ENCODE assay signal across 8 cellular contexts in the genomic region with DNA sequence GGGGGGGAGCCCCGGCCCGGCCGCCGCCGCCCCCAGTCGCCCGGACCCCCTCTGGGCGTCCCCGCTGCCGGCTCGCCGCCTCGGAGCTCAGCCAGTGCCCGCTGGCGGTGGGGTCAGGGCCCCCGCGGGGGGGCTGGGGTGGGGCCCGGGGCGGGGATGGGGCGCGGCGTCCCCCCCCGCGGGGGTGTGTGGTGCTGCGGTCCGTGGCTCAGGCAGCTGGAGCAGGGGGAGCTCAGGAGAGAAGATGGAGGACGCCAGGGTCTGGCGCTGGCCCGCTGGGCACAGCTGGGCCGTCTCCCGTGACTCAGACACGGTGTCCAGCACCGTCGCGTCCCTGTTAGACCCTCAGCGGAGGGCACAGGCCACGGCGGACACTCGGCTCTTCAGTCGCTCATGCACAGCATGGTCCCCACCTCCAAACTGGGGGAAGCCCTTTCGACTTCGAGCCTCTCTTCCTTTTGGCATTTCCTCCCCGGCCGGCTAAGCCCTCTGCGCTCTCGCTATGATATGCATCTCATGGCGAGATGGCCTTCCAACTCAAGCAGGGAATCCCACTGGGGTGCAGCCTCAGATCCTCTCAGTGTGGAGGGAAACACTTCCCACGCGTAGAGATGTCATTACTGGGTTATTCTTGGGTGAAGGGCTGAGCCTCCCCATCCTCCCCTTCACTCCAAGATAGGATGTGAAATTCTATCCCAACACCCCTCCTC. TPM values are rescaled to one million over a fixed set of nuclear protein-coding genes. Genes with fewer than 3 reads are reported as not detected.
DNase-seq lines count a peak whose midpoint lies in the region; ATAC-seq, FAIRE-seq and TF ChIP-seq lines count a peak whose summit lies in the region.

No MANE protein-coding gene starts in this region.

- peaks cover 0 to 78% (median 48%) of the 10 kb centered on the region in 12 donors for H3K4me1 ChIP-seq in heart left ventricle
- peaks cover 3 to 6% of the 10 kb centered on the region in 2 experiments for H3K4me1 ChIP-seq in trophoblast cell (ENCODE audit: control insufficient read depth in 1 of 2, insufficient read depth in 2 of 2, low read length in 2 of 2)

- H3K79me1 ChIP-seq in trophoblast cell (ENCODE audit: low read length), result peaks cover 15% of the 10 kb centered on the region

- peak in 1 of 2 donors; percentile 26 for TF ChIP-seq POLR2A in heart left ventricle (IDR thresholded peaks at IDR 0.05)

- H3K9me3 ChIP-seq in heart left ventricle (no peaks in the 10 kb centered on the region), trophoblast cell (ENCODE audit: insufficient read depth, low read depth, low read length) (no peaks in the 10 kb centered on the region)

- peak overlapping the region; percentile 15 to 92 (median 85) for H3K4me3 ChIP-seq in heart left ventricle
- H3K4me3 ChIP-seq in trophoblast cell (ENCODE audit: low read depth, low read length), result peak overlapping the region; percentile 96

- no peak for TF ChIP-seq CTCF in heart left ventricle (IDR thresholded peaks at IDR 0.05)

- H3K36me3 ChIP-seq in heart left ventricle (peaks cover 0 to 13% (median 0%) of the 10 kb centered on the region in 9 donors), trophoblast cell (ENCODE audit: control insufficient read depth in 1 of 2, insufficient read depth in 2 of 2, low read length in 2 of 2) (no peaks in the 10 kb centered on the region)

- H3K14ac ChIP-seq in trophoblast cell (ENCODE audit: low read length), result peak overlapping the region; percentile 82

- H4K91ac ChIP-seq in trophoblast cell (ENCODE audit: low read depth, low read length), result peak overlapping the region; percentile 93

- intact Hi-C loops in heart left ventricle (cut with DNase I), result loop anchor here in 8 of 10 donors (2.0 to 10.0 kb wide), 7 partner anchors 18 to 111 kb away; partner anchors contain the start of gene SRSF1 (in 1 of the 8)

- H3K27me3 ChIP-seq in heart left ventricle (no peaks in the 10 kb centered on the region), trophoblast cell (ENCODE audit: insufficient read depth, low read length) (no peaks in the 10 kb centered on the region)

- H3K27ac ChIP-seq in adipose tissue (ENCODE audit: low read depth, low read length), result peak overlapping the region; percentile 88
- H3K27ac ChIP-seq in heart left ventricle, result peak overlapping the region; percentile 91 to 99 (median 97)
- peak overlapping the region; percentile 86 for H3K27ac ChIP-seq in trophoblast cell (ENCODE audit: low read depth, low read length)

- ATAC-seq in GM21390 (IDR thresholded peaks at IDR 0.05; ENCODE audit: unreplicated experiment), result peak; percentile 75
- ATAC-seq in heart left ventricle, result peak; percentile 57 to 85 (median 76)
- ATAC-seq in GM18873 (IDR thresholded peaks at IDR 0.05; ENCODE audit: low FRiP score, unreplicated experiment), result no peak

- peak overlapping the region; percentile 31 for H2AK5ac ChIP-seq in trophoblast cell (ENCODE audit: low read length)

- peak overlapping the region; percentile 98 for H4K12ac ChIP-seq in trophoblast cell (ENCODE audit: low read depth, low read length)

- peak overlapping the region; percentile 65 for H3K4me2 ChIP-seq in trophoblast cell (ENCODE audit: low read length)

- H3K18ac ChIP-seq in trophoblast cell (ENCODE audit: low read length), result peak overlapping the region; percentile 96

- peaks cover 13% of the 10 kb centered on the region for H3K79me2 ChIP-seq in trophoblast cell (ENCODE audit: control insufficient read depth, insufficient read depth, low read length, poor library complexity)

- FAIRE-seq in HTR-8/SVneo (lab: Jason Lieb, UNC) (peak; percentile 95), RCC 7860 (lab: Jason Lieb, UNC) (no peak)

- DNase-seq in EH (ENCODE audit: low read depth) (peak; percentile 76), HTR-8/SVneo (ENCODE audit: insufficient read length, low spot score) (peak; percentile 95), RCC 7860 (ENCODE audit: low spot score) (peak; percentile 60), heart left ventricle (peak; percentile 77 to 87 (median 79)), trophoblast cell (peak; percentile 51 to 63)

- H3K9ac ChIP-seq in trophoblast cell (ENCODE audit: low read length), result peak overlapping the region; percentile 28

- H2BK5ac ChIP-seq in trophoblast cell (ENCODE audit: low read depth, low read length, poor library complexity), result peak overlapping the region; percentile 71

- WGBS in adipose tissue, 3 donors, result 0 to 2% (median 1%) methylated on average over 26 to 48 of the region's 49 CpGs
- WGBS in heart left ventricle, 4 donors, result 0 to 2% (median 0%) methylated on average over 7 to 49 of the region's 49 CpGs
- WGBS in trophoblast cell (ENCODE audit: extremely low coverage, insufficient coverage, insufficient read length), result no CpG with 5 or more reads among the region's 49 CpGs

- peak overlapping the region; percentile 47 for H2AFZ ChIP-seq in trophoblast cell (ENCODE audit: insufficient read depth, low read length, poor library complexity)

- peak overlapping the region; percentile 94 for H4K8ac ChIP-seq in trophoblast cell (ENCODE audit: low read depth, low read length)

- peak overlapping the region; percentile 28 for H2BK12ac ChIP-seq in trophoblast cell (ENCODE audit: low read length)

- no peak overlapping the region for H3K23ac ChIP-seq in trophoblast cell (ENCODE audit: low read length)

- peak overlapping the region; percentile 62 for H2BK120ac ChIP-seq in trophoblast cell (ENCODE audit: insufficient read depth, low read length, poor library complexity)

- H3K4ac ChIP-seq in trophoblast cell (ENCODE audit: low read depth, low read length), result peak overlapping the region; percentile 50

RNA-seq across cellular contexts. Expression of gene VEZF1, which starts 0.4 kb away (rescaled TPM):
- 10 to 100 TPM; 18.2 to 23.9 (median 20.8) TPM for polyA plus RNA-seq in adipose tissue
- 10 to 100 TPM; 58.9 to 85.6 (median 62.6) TPM for total RNA-seq in heart left ventricle
- 10 to 100 TPM; 18.2 to 46.4 TPM for polyA plus RNA-seq in heart left ventricle
- 36.2 and 37.1 TPM in 2 replicates for polyA plus RNA-seq in trophoblast cell (2013)

RNA-seq across cellular contexts. Expression of gene SRSF1, which starts 18.6 kb away (rescaled TPM):
- polyA plus RNA-seq in adipose tissue (100 to 1,000 TPM in 2 of 3 donors, 10 to 100 TPM in 1; 43.4 to 130 (median 111) TPM), heart left ventricle (100 to 1,000 TPM in 1 of 2 donors, 10 to 100 TPM in 1; 48.2 to 129 TPM)
- total RNA-seq in heart left ventricle, result 100 to 1,000 TPM in 4 of 9 donors, 10 to 100 TPM in 5; 80.8 to 114 (median 99.7) TPM
- polyA plus RNA-seq in trophoblast cell (2013), result 176 and 177 TPM in 2 replicates

RNA-seq across cellular contexts. Expression of gene CUEDC1, which starts 33.2 kb away (rescaled TPM):
- polyA plus RNA-seq in adipose tissue, result 10 to 100 TPM; 14.6 to 46.2 (median 23.0) TPM
- 10 to 100 TPM; 37.6 to 68.5 (median 42.8) TPM for total RNA-seq in heart left ventricle
- polyA plus RNA-seq in heart left ventricle, result 10 to 100 TPM; 29.6 to 39.9 TPM
- 12.4 and 13.0 TPM in 2 replicates for polyA plus RNA-seq in trophoblast cell (2013)
